9 cellular contexts compared by ENCODE assay signal in genomic region chr3:171614318-171614967, GRCh38.
DNase-seq lines count a peak whose midpoint lies in the region; ATAC-seq and TF ChIP-seq lines count a peak whose summit lies in the region.
"Had no signal": no experiment of that assay in that cellular context is flagged by ENCODE, and none has a peak within 500 bp of the region (broad histone marks: within the 10 kb centered on the region; RNA-seq: fewer than 3 reads in every experiment).

No MANE protein-coding gene starts in this region.

- no peak overlapping the region for H3K9ac ChIP-seq in HCT116 (ENCODE audit: low read length)

- H3K27ac ChIP-seq in HCT116 (ENCODE audit: low read depth, low read length) (no peak overlapping the region), brain microvascular endothelial cell (no peak overlapping the region)
- H3K27ac ChIP-seq: HL-60 had no signal

- H3K36me3 ChIP-seq in HCT116 (ENCODE audit: control insufficient read depth in 1 of 2, insufficient read depth in 2 of 2, low read length in 2 of 2) (no peaks in the 10 kb centered on the region), brain microvascular endothelial cell (replicated peaks) (peaks cover 7% of the 10 kb centered on the region)

- peak; percentile 54; the same call in 1 of the 2 replicates for ATAC-seq in HCT116

- no peaks in the 10 kb centered on the region for H3K9me2 ChIP-seq in HCT116 (ENCODE audit: insufficient read depth)

- no peak overlapping the region for H3K4me2 ChIP-seq in HCT116 (ENCODE audit: low read length)

- intact Hi-C loops in HCT116 (cut with micrococcal nuclease) = no loop called here

- no peaks in the 10 kb centered on the region for H3K27me3 ChIP-seq in HCT116 (ENCODE audit: insufficient read depth, low read length)
- no peaks in the 10 kb centered on the region for H3K27me3 ChIP-seq in brain microvascular endothelial cell (replicated peaks)

- POLR2A ChIA-PET in HCT116 (lab: Charles Lee) = no interaction called here

- peak; percentile 7 for DNase-seq in CD1c-positive myeloid dendritic cell (ENCODE audit: extremely low spot score)
- no peak for DNase-seq in HCT116 (ENCODE audit: low read depth, low spot score)
- DNase-seq in brain microvascular endothelial cell = peak; percentile 64
- peak; percentile 8 to 64 for DNase-seq in lung microvascular endothelial cell (ENCODE audit: low read depth in 2 of 2)
- DNase-seq in OCI-M1 (lab: John Stamatoyannopoulos, UW) = no peak
- no peak for DNase-seq in H4 (ENCODE audit: low spot score)
- no peak for DNase-seq in NCI-H2029 (lab: John Stamatoyannopoulos, UW)
- no peak for DNase-seq in AML-193 (lab: John Stamatoyannopoulos, UW)

- no peaks in the 10 kb centered on the region for H3K79me2 ChIP-seq in HCT116 (ENCODE audit: insufficient read depth, low read length)

- CTCF ChIA-PET in HCT116 (lab: Charles Lee) = interaction anchor here (0.6 to 1.3 kb wide), 4 partner anchors 13 to 158 kb away, joined by 3 to 10 read pairs (median 4); no protein-coding TSS in a partner anchor

- BruUV-seq in HCT116 (replicated peaks; lab: Mats Ljungman, UMichigan) = no TSS peak

- H3K4me3 ChIP-seq in HCT116 (replicated peaks in 1 of 2; ENCODE audit: low read depth in 1 of 2, low read length in 2 of 2) = no peak overlapping the region
- H3K4me3 ChIP-seq in brain microvascular endothelial cell (ENCODE audit: low read depth, low read length) = no peak overlapping the region

- RAD21 ChIA-PET in HCT116 (lab: Charles Lee; ENCODE audit: low non-redundant PET in 1 of 2, low total read pairs in 2 of 2, uncharacterized antibody in 2 of 2, unreplicated experiment in 2 of 2) = interaction anchor here in 1 of 2 experiments (0.9 kb wide), 1 partner anchor 158 kb away, joined by 5 read pairs; no protein-coding TSS in a partner anchor

- peak; percentile 39 for TF ChIP-seq RAD21 in HCT116 (IDR thresholded peaks at IDR 0.05; ENCODE audit: low read depth)

- TF ChIP-seq CTCF in HCT116 (IDR thresholded peaks at IDR 0.05 in 2 of 3, conservative IDR thresholded peaks at IDR 0.05 in 1 of 3; ENCODE audit: borderline replicate concordance in 1 of 3, insufficient read depth in 1 of 3, low read depth in 2 of 3, low read length in 2 of 3) (peak; percentile 8 to 49 (median 48); a peak in 4 of 6 replicates), brain microvascular endothelial cell (IDR thresholded peaks at IDR 0.05; ENCODE audit: low read depth, low read length, missing control alignments) (peak; percentile 94)

- H4K20me1 ChIP-seq in HCT116 (ENCODE audit: insufficient read depth) = no peaks in the 10 kb centered on the region

- in situ Hi-C loops in brain microvascular endothelial cell (cut with HindIII; ENCODE audit: low pct_ligation_motif_present, low sequenced_read_pairs) = no loop called here

- no peaks in the 10 kb centered on the region for H3K4me1 ChIP-seq in HCT116 (ENCODE audit: control insufficient read depth in 1 of 2, insufficient read depth in 2 of 2, low read length in 2 of 2)

- TF ChIP-seq POLR2A in HCT116 (IDR thresholded peaks at IDR 0.05; ENCODE audit: borderline replicate concordance, extremely low read depth, insufficient read depth, insufficient read length) = no peak

- H2AFZ ChIP-seq in HCT116 (ENCODE audit: low read depth, low read length, poor library complexity, severe bottlenecking) = no peak overlapping the region

- H3K9me3 ChIP-seq in HCT116 (ENCODE audit: control insufficient read depth in 1 of 2, insufficient read depth in 1 of 2, low read depth in 1 of 2, low read length in 2 of 2) = no peaks in the 10 kb centered on the region

TF ChIP-seq in HCT116, 20 proteins besides CTCF, POLR2A, EP300 and RAD21:
- TF ChIP-seq JUND (IDR thresholded peaks at IDR 0.05) (no peak), EZH2 (IDR thresholded peaks at IDR 0.05) (no peak), ELF1 (IDR thresholded peaks at IDR 0.05; ENCODE audit: borderline replicate concordance, low read depth) (no peak), TCF7L2 (IDR thresholded peaks at IDR 0.05; ENCODE audit: borderline replicate concordance, extremely low read depth, insufficient read depth, insufficient read length) (no peak), CBX3 (IDR thresholded peaks at IDR 0.05; ENCODE audit: low read depth) (no peak), ZFX (IDR thresholded peaks at IDR 0.05) (no peak), ZNF274 (IDR thresholded peaks at IDR 0.05; ENCODE audit: low read depth, low read length) (no peak), CEBPB (IDR thresholded peaks at IDR 0.05; ENCODE audit: low read depth) (no peak), EGR1 (IDR thresholded peaks at IDR 0.05; ENCODE audit: low read depth) (no peak), SIN3A (IDR thresholded peaks at IDR 0.05; ENCODE audit: low read depth) (no peak), SRF (IDR thresholded peaks at IDR 0.05; ENCODE audit: low read depth) (no peak), YY1 (IDR thresholded peaks at IDR 0.05; ENCODE audit: extremely low read depth, insufficient replicate concordance, low read depth, low read length) (no peak), EZH2phosphoT487 (IDR thresholded peaks at IDR 0.05; ENCODE audit: borderline replicate concordance) (no peak), ATF3 (IDR thresholded peaks at IDR 0.05) (no peak)

Comparison
In these comparisons a context has a peak if more than half of its experiments do, and no peak if none do; other contexts are left out.
1. DNase-seq: peak in CD1c-positive myeloid dendritic cell (single experiment), brain microvascular endothelial cell (single experiment) and lung microvascular endothelial cell (2 of 2); none in HCT116 (single experiment), OCI-M1 (single experiment), H4 (single experiment), NCI-H2029 (single experiment) and AML-193 (0 of 2).